ENCODE assay signal across 30 cellular contexts in genomic region chr1:95863086-95863485, GRCh38.
"Had no signal": no experiment of that assay in that cellular context is flagged by ENCODE, and none has a peak within 500 bp of the region (broad histone marks: within the 10 kb centered on the region; RNA-seq: fewer than 3 reads in every experiment).

No MANE protein-coding gene starts in this region.

- H3K27ac ChIP-seq: adrenal gland, ascending aorta, body of pancreas, brain microvascular endothelial cell, breast epithelium, cardiac muscle cell had no signal

- H3K9me3 ChIP-seq: adrenal gland, ascending aorta, body of pancreas, breast epithelium had no signal

- H3K36me3 ChIP-seq: adrenal gland, ascending aorta, brain microvascular endothelial cell, breast epithelium, cardiac muscle cell had no signal

- H3K4me3 ChIP-seq: adrenal gland, ascending aorta, body of pancreas, breast epithelium, cardiac muscle cell had no signal

- H3K27me3 ChIP-seq: adrenal gland, ascending aorta, body of pancreas, brain microvascular endothelial cell, breast epithelium, cardiac muscle cell had no signal

- DNase-seq: activated effector memory CD4-positive, alpha-beta T cell treated with anti-CD3 and anti-CD28 coated beads, Interleukin-2, amount 50 U/mL, for 16 hours; activated effector memory CD4-positive, alpha-beta T cell treated with Interleukin-2 at 50 U/mL for 16 hours; activated gamma-delta T cell; activated gamma-delta T cell treated with Interleukin-2 at 50 U/mL for 16 hours; activated naive CD4-positive, alpha-beta T cell; activated naive CD4-positive, alpha-beta T cell treated with anti-CD3 and anti-CD28 coated beads for 36 hours; activated naive CD4-positive, alpha-beta T cell treated with anti-CD3 and anti-CD28 coated beads, Interleukin-2, amount 10 ng/mL, durations not matched to agents 7 days and 5 days; activated naive CD4-positive, alpha-beta T cell treated with anti-CD3 and anti-CD28 coated beads, Interleukin-2, amount 50 U/mL, for 16 hours; activated naive CD4-positive, alpha-beta T cell treated with Interleukin-2 at 50 U/mL for 16 hours; activated naive CD8-positive, alpha-beta T cell treated with anti-CD3 and anti-CD28 coated beads for 36 hours; activated naive CD8-positive, alpha-beta T cell treated with anti-CD3 and anti-CD28 coated beads, Interleukin-2, amount 10 ng/mL, durations not matched to agents 7 days and 5 days; activated naive CD8-positive, alpha-beta T cell treated with anti-CD3 and anti-CD28 coated beads, Interleukin-2, amount 50 U/mL, for 24 hours; activated T-cell treated with anti-CD3 and anti-CD28 coated beads for 4 hours; activated T-cell treated with anti-CD3 and anti-CD28 coated beads, Interleukin-2, amount 50 U/mL, for 1 hour; activated T-cell treated with anti-CD3 and anti-CD28 coated beads, Interleukin-2, amount 50 U/mL, for 24 hours; activated T-cell treated with anti-CD3 and anti-CD28 coated beads, Interleukin-2, amount 50 U/mL, for 4 hours; activated T-cell treated with anti-CD3 and anti-CD28 coated beads, Interleukin-2, amount 50 U/mL, for 48 hours; activated T-cell treated with anti-CD3 and anti-CD28 coated beads, Interleukin-2, amount 50 U/mL, for 72 hours; adrenal gland; amniotic stem cell; amygdala; anterior cingulate cortex; aorta; body of pancreas; brain microvascular endothelial cell; central memory CD4-positive, alpha-beta T cell; cerebellar nuclear complex had no signal

- H3K4me1 ChIP-seq: adrenal gland, ascending aorta, body of pancreas, breast epithelium had no signal
